1 cellular context compared by ENCODE assay signal in genomic region chr17:72151565-72152391, GRCh38.
TF ChIP-seq lines count a peak whose summit lies in the region.

No MANE protein-coding gene starts in this region.

TF ChIP-seq in HepG2, 621 proteins besides CTCF, POLR2A, EP300 and RAD21 (continued from another document and continues in another):
- TF ChIP-seq HNF1A (IDR thresholded peaks at IDR 0.05; ENCODE audit: low read depth) = no peak
- peak; percentile 54; the same call in 1 of the 2 replicates for TF ChIP-seq HNF1A (CRISPR knock-in tag; IDR thresholded peaks at IDR 0.05; ENCODE audit: borderline replicate concordance)
- TF ChIP-seq ZNF362 (CRISPR knock-in tag; IDR thresholded peaks at IDR 0.05; ENCODE audit: borderline replicate concordance) = no peak
- peak; percentile 83; the same call in 1 of the 2 replicates for TF ChIP-seq HDAC2 (CRISPR knock-in tag; IDR thresholded peaks at IDR 0.05)
- 0 out of 2 replicates have a peak, but pooled peaks have one; percentile 19 for TF ChIP-seq MTERF4 (CRISPR knock-in tag; IDR thresholded peaks at IDR 0.05)
- TF ChIP-seq POGK (CRISPR knock-in tag; conservative IDR thresholded peaks at IDR 0.05) = 0 out of 2 replicates have a peak, but pooled peaks have one; percentile 35
- TF ChIP-seq CSRNP2 (CRISPR knock-in tag; conservative IDR thresholded peaks at IDR 0.05; ENCODE audit: low read depth) = no peak
- peak; percentile 46; the same call in 1 of the 2 replicates for TF ChIP-seq ZNF563 (CRISPR knock-in tag; IDR thresholded peaks at IDR 0.05)
- no peak for TF ChIP-seq PHF20 (CRISPR knock-in tag; IDR thresholded peaks at IDR 0.05)
- no peak for TF ChIP-seq CCDC6 (CRISPR knock-in tag; IDR thresholded peaks at IDR 0.05)
- 0 out of 2 replicates have a peak, but pooled peaks have one; percentile 35 for TF ChIP-seq UBTF (CRISPR knock-in tag; IDR thresholded peaks at IDR 0.05)
- no peak for TF ChIP-seq CENPT (CRISPR knock-in tag; IDR thresholded peaks at IDR 0.05; ENCODE audit: low read depth)
- no peak for TF ChIP-seq ZNF790 (CRISPR knock-in tag; IDR thresholded peaks at IDR 0.05; ENCODE audit: borderline replicate concordance)
- TF ChIP-seq SOX6 (IDR thresholded peaks at IDR 0.05) = no peak
- TF ChIP-seq SOX6 (CRISPR knock-in tag; IDR thresholded peaks at IDR 0.05) = peak; percentile 99
- peak; percentile 45; the same call in 1 of the 2 replicates for TF ChIP-seq ZNF350 (CRISPR knock-in tag; IDR thresholded peaks at IDR 0.05; ENCODE audit: borderline replicate concordance, low read depth)
- TF ChIP-seq GABPA (IDR thresholded peaks at IDR 0.05; ENCODE audit: low read depth, low read length) = no peak
- TF ChIP-seq GABPA (CRISPR knock-in tag; IDR thresholded peaks at IDR 0.05; ENCODE audit: low read depth) = no peak
- peak; percentile 73 for TF ChIP-seq BCL6 (CRISPR knock-in tag; IDR thresholded peaks at IDR 0.05)
- TF ChIP-seq HMGXB4 (CRISPR knock-in tag; IDR thresholded peaks at IDR 0.05; ENCODE audit: borderline replicate concordance in 1 of 2, low read depth in 1 of 2) = no peak; a peak in 1 of 4 replicates
- TF ChIP-seq SKIL (CRISPR knock-in tag; IDR thresholded peaks at IDR 0.05; ENCODE audit: borderline replicate concordance) = no peak
- TF ChIP-seq RELA (CRISPR knock-in tag; IDR thresholded peaks at IDR 0.05) = no peak
- no peak; the same call in 1 of the 2 replicates for TF ChIP-seq ZNF784 (CRISPR knock-in tag; IDR thresholded peaks at IDR 0.05; ENCODE audit: borderline replicate concordance)
- peak; percentile 54 for TF ChIP-seq ISL2 (CRISPR knock-in tag; IDR thresholded peaks at IDR 0.05)
- TF ChIP-seq MED1 (CRISPR knock-in tag; IDR thresholded peaks at IDR 0.05) = peak; percentile 58; the same call in 1 of the 2 replicates
- TF ChIP-seq NCOA2 (CRISPR knock-in tag; IDR thresholded peaks at IDR 0.05) = peak; percentile 41
- no peak for TF ChIP-seq ZNF180 (CRISPR knock-in tag; IDR thresholded peaks at IDR 0.05; ENCODE audit: borderline replicate concordance, low read depth)
- TF ChIP-seq SMARCC2 (IDR thresholded peaks at IDR 0.05) = peak; percentile 7; the same call in 1 of the 2 replicates
- TF ChIP-seq SP4 (CRISPR knock-in tag; IDR thresholded peaks at IDR 0.05) = peak; percentile 58; the same call in 1 of the 2 replicates
- peak; percentile 83 for TF ChIP-seq ZNF501 (CRISPR knock-in tag; IDR thresholded peaks at IDR 0.05)
- peak; percentile 29; the same call in 1 of the 2 replicates for TF ChIP-seq STAG1 (CRISPR knock-in tag; IDR thresholded peaks at IDR 0.05)
- TF ChIP-seq JUNB (CRISPR knock-in tag; IDR thresholded peaks at IDR 0.05; ENCODE audit: borderline replicate concordance) = peak; percentile 92
- 0 out of 2 replicates have a peak, but pooled peaks have one; percentile 29 for TF ChIP-seq YEATS2 (CRISPR knock-in tag; IDR thresholded peaks at IDR 0.05; ENCODE audit: borderline replicate concordance)
- peak; percentile 66; the same call in 1 of the 2 replicates for TF ChIP-seq KAT8 (CRISPR knock-in tag; IDR thresholded peaks at IDR 0.05)
- TF ChIP-seq THAP11 (CRISPR knock-in tag; IDR thresholded peaks at IDR 0.05) = peak; percentile 51; the same call in 1 of the 2 replicates
- TF ChIP-seq ZKSCAN8 (CRISPR knock-in tag; IDR thresholded peaks at IDR 0.05; ENCODE audit: borderline replicate concordance) = peak; percentile 33; the same call in 1 of the 2 replicates
- TF ChIP-seq FOXP1 (IDR thresholded peaks at IDR 0.05) = no peak
- peak; percentile 51 for TF ChIP-seq FOXP1 (CRISPR knock-in tag; IDR thresholded peaks at IDR 0.05)
- peak; percentile 68; the same call in 1 of the 2 replicates for TF ChIP-seq ZNF205 (CRISPR knock-in tag; IDR thresholded peaks at IDR 0.05)
